1 cellular context compared by ENCODE assay signal in genomic region chr4:86055898-86056297, GRCh38.
TF ChIP-seq lines count a peak whose summit lies in the region.

No MANE protein-coding gene starts in this region.

TF ChIP-seq in HEK293, 187 proteins besides CTCF, POLR2A, EP300 and RAD21 (continued from another document):
- peak; percentile 36; the same call in 1 of the 2 replicates for TF ChIP-seq ZNF660 (tag by site-specific recombination; IDR thresholded peaks at IDR 0.05)
TF ChIP-seq in HEK293: peak in this region for 1.
